8 cellular contexts compared by ENCODE assay signal in the genomic region with DNA sequence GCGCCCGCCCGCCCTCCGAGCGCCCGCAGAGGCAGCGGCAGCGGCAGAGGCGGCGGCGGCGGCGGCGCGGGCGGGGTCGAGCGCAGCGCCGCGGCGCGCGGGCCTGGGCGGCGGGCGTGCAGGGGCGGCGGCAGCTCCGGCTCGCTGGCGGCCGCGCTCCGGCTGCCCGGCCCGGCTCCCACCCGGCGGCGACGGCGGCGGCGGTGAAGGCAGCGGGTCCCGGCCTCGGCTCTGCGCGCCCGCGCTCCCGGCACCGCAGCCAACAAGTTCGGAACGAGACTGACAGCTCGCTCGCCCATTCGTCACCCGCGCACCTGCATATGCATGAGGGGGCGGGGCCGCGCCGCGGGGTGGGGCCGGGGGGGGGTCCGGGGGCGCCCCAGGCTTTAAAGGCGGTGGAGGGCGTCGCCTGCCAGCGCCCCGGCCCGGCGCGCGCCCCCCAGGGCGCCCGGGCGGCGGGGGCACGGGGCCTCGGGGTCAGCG. TPM values are rescaled to one million over a fixed set of nuclear protein-coding genes. Genes with fewer than 3 reads are reported as not detected.
A peak's percentile ranks its signal among the peaks of the same experiment; 100 is the strongest.
DNase-seq lines count a peak whose midpoint lies in the region; ATAC-seq, FAIRE-seq and TF ChIP-seq lines count a peak whose summit lies in the region.

A gene (minus strand): TSS at position 281 of the 483 bp plus-strand sequence. CDS start 356 bp downstream, outside the sequence.

- DNase-seq in HTR-8/SVneo (ENCODE audit: insufficient read length, low spot score) (peak; percentile 52), T-helper 17 cell (peak; percentile 33 to 51 (median 43)), iPS-NIHi11 (ENCODE audit: low spot score) (peak; percentile 83), kidney (no peak)
- DNase-seq in stimulated activated CD4-positive, alpha-beta T cell treated with anti-CD3 and anti-CD28 coated beads, Interleukin-15, amount 100 ng/mL, for 24 hours: peak; percentile 74

- FAIRE-seq in HTR-8/SVneo (lab: Jason Lieb, UNC): peak; percentile 54
- no peak for FAIRE-seq in kidney (lab: Jason Lieb, UNC)

- H3K9ac ChIP-seq in BLaER1 (peak within 1 kb of the TSS; percentile 85), kidney (ENCODE audit: low read length in 2 of 2) (no peak within 1 kb of the TSS)

- H3K4me3 Mint-ChIP-seq in T-helper 17 cell (peak within 1 kb of the TSS; percentile 88), brain (peak within 1 kb of the TSS; percentile 79 to 85 (median 81))

- peaks cover 59% of the 10 kb centered on the region for H4K20me1 ChIP-seq in BLaER1

- H3K4me2 ChIP-seq in BLaER1: peak within 1 kb of the TSS; percentile 98

- ATAC-seq in T-helper 17 cell (peak; percentile 74), HG03159 (IDR thresholded peaks at IDR 0.05; ENCODE audit: unreplicated experiment) (no peak)

- H3K4me1 Mint-ChIP-seq in T-helper 17 cell (peaks cover 3% of the 10 kb centered on the region), brain (peaks cover 39% of the 10 kb centered on the region)

- no peaks in the 10 kb centered on the region for H3K9me3 Mint-ChIP-seq in brain

- H3K4me1 ChIP-seq in BLaER1 (peaks cover 90% of the 10 kb centered on the region), kidney (ENCODE audit: control insufficient read depth in 1 of 2, insufficient read depth in 1 of 2, low read depth in 1 of 2, low read length in 2 of 2) (peaks cover 0 to 17% of the 10 kb centered on the region in 2 donors)

- H3K36me3 ChIP-seq in BLaER1: no peaks in the 10 kb centered on the region
- no peaks in the 10 kb centered on the region for H3K36me3 ChIP-seq in kidney (ENCODE audit: control insufficient read depth in 1 of 2, insufficient read depth in 2 of 2, low read length in 2 of 2)

- intact Hi-C loops in kidney (cut with DNase I): no loop called here

- peak within 1 kb of the TSS; percentile 92 for H3K27ac ChIP-seq in BLaER1
- no peak within 1 kb of the TSS for H3K27ac ChIP-seq in kidney (ENCODE audit: low read depth in 2 of 2, low read length in 2 of 2)

- peak within 1 kb of the TSS; percentile 78 for H3K4me3 ChIP-seq in BLaER1
- H3K4me3 ChIP-seq in kidney (ENCODE audit: low read length in 2 of 2): no peak within 1 kb of the TSS

- H3K27me3 Mint-ChIP-seq in T-helper 17 cell (peaks cover 18% of the 10 kb centered on the region), brain (peaks cover 3% of the 10 kb centered on the region)

- H3K27ac Mint-ChIP-seq in T-helper 17 cell (no peak within 1 kb of the TSS), brain (peak within 1 kb of the TSS in 3 of 5 experiments; percentile 85 to 88 (median 86))

- no peaks in the 10 kb centered on the region for H3K36me3 Mint-ChIP-seq in T-helper 17 cell (ENCODE audit: low read depth)
- H3K36me3 Mint-ChIP-seq in brain: no peaks in the 10 kb centered on the region

- TF ChIP-seq CTCF in brain (conservative IDR thresholded peaks at IDR 0.05): no peak
- TF ChIP-seq CTCF in kidney (IDR thresholded peaks at IDR 0.05; ENCODE audit: borderline replicate concordance, extremely low read depth, insufficient read depth): no peak

- no peaks in the 10 kb centered on the region for H3K27me3 ChIP-seq in BLaER1

- no peaks in the 10 kb centered on the region for H3K9me3 ChIP-seq in BLaER1
- H3K9me3 ChIP-seq in T-helper 17 cell (ENCODE audit: control insufficient read depth, low read length, poor library complexity, severe bottlenecking): no peaks in the 10 kb centered on the region
- H3K9me3 ChIP-seq in kidney (ENCODE audit: control insufficient read depth in 1 of 2, low read length in 2 of 2): no peaks in the 10 kb centered on the region

RNA-seq across cellular contexts. Expression of the gene that starts here (rescaled TPM):
- 1 to 10 TPM in 1 of 2 donors, under 1 TPM in 1; 0.55 to 1.2 TPM for total RNA-seq in T-helper 17 cell
- 21.9 TPM for polyA plus RNA-seq in brain (ENCODE audit: insufficient read depth, low read depth, low replicate concordance)
- 26.1 TPM for total RNA-seq in kidney
- polyA plus RNA-seq in kidney (ENCODE audit: insufficient read depth, low read depth, low replicate concordance): 6.3 TPM

Comparison
In these comparisons a context has a peak if more than half of its experiments do, and no peak if none do; other contexts are left out.
1. RNA of the gene that starts here (total RNA-seq): 26.1 TPM in kidney (single experiment); 0.55 to 1.2 TPM in T-helper 17 cell; every median in the first group is over 10 times any median in the second.